Comparison of ENCODE assay signal across 13 cellular contexts in genomic region chr7:50399206-50399605, GRCh38.
"Had no signal": no experiment of that assay in that cellular context is flagged by ENCODE, and none has a peak within 500 bp of the region (broad histone marks: within the 10 kb centered on the region; RNA-seq: fewer than 3 reads in every experiment).

No MANE protein-coding gene starts in this region.

- H3K9me3 ChIP-seq: ascending aorta, heart left ventricle, tibial nerve had no signal

- FAIRE-seq: endothelial cell of umbilical vein, islet of Langerhans had no signal

- ATAC-seq: activated CD8-positive, alpha-beta T cell treated with anti-CD3 and anti-CD28 coated beads, Interleukin-2, amount 10 ng/mL, durations not matched to agents 7 days and 5 days; heart left ventricle; left lobe of liver had no signal

- DNase-seq: activated CD4-positive, alpha-beta T cell treated with anti-CD3 and anti-CD28 coated beads for 4 hours; activated effector memory CD4-positive, alpha-beta T cell treated with Interleukin-2 at 50 U/mL for 16 hours; foreskin keratinocyte; heart left ventricle; mammary epithelial cell; stimulated activated CD4-positive, alpha-beta T cell treated with anti-CD3 and anti-CD28 coated beads, Interleukin-15, amount 100 ng/mL, for 24 hours; stimulated activated CD4-positive, alpha-beta T cell treated with anti-CD3 and anti-CD28 coated beads, Interleukin-4, amount 100 ng/mL, for 4 hours had no signal

- H3K4me3 Mint-ChIP-seq: activated CD8-positive, alpha-beta T cell treated with anti-CD3 and anti-CD28 coated beads, Interleukin-2, amount 10 ng/mL, durations not matched to agents 7 days and 5 days had no signal

- H3K27me3 ChIP-seq: ascending aorta had no signal

- H3K4me3 ChIP-seq: ascending aorta, heart left ventricle, tibial nerve had no signal

- H3K4me1 ChIP-seq: ascending aorta, foreskin keratinocyte had no signal

- H3K36me3 ChIP-seq: ascending aorta, tibial nerve had no signal

- H3K27ac ChIP-seq: ascending aorta, foreskin keratinocyte, heart left ventricle, tibial nerve had no signal
